In the genomic region with DNA sequence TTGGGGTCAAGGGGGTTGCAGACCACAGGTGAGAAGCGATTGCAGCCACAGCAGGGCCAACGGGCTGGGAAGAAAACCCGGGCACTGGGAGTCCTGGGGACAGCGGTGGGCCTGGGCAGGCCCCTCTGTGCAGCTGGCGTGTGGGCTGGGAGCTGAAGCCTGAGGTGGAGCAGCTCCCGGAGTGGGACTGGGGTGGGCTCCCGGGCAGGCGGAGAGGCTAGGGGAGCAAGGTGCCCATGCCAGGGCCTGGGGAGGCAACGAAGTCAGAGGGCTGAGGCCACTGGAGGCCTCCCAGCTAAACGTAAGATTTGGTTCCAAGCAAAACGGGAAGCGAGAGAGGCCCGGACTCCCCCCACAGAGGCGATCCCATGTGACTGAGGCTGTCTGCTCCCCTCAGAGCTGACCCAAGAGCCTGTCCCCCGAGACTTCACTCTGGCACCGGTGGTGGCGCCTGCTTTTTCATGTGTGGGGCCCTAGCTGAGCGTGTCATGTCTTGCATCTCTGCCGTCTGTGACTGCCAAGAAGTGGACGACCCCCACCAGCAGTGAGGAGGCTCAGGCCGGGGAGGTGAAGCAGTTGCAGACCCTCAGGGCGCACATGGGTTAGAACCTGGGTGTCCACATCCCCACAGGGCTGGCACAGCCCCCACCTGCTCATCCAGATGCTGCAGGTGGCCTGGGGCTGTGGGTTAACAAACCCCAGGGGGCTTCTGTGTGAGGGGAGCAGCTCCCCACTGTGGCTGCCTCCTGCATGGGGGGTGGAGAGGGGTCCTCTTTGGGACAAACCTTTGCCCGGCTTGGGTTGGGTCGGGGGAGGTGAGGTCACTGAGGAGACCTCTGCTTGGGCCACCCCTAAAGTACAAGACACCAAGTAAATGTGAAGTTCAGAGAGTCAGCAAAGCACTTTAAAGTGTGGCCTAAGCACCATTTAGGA, we compare ENCODE assay signal across 24 cellular contexts.
"Had no signal": no experiment of that assay in that cellular context is flagged by ENCODE, and none has a peak within 500 bp of the region (broad histone marks: within the 10 kb centered on the region; RNA-seq: fewer than 3 reads in every experiment).

No MANE protein-coding gene starts in this region.

- H3K36me3 ChIP-seq: esophagus squamous epithelium, lower lobe of right lung, ovary, sigmoid colon, suprapubic skin, transverse colon, upper lobe of right lung, uterus had no signal

- H3K27ac ChIP-seq: esophagus squamous epithelium, lower lobe of right lung, ovary, sigmoid colon, suprapubic skin, transverse colon, upper lobe of right lung, uterus had no signal

- H3K27me3 ChIP-seq: ovary, transverse colon, uterus had no signal

- ATAC-seq: effector memory CD8-positive, alpha-beta T cell; left ventricle myocardium superior; lower lobe of right lung; naive thymus-derived CD8-positive, alpha-beta T cell; stimulated activated effector memory CD8-positive, alpha-beta T cell treated with anti-CD3 and anti-CD28 coated beads, Interleukin-12 subunit alpha, Interleukin-12 subunit beta, amount 100 ng/mL, for 72 hours; upper lobe of right lung had no signal

- H3K4me1 ChIP-seq: esophagus squamous epithelium, lower lobe of right lung, sigmoid colon, transverse colon, upper lobe of right lung, uterus had no signal

- DNase-seq: cortex of kidney; effector memory CD8-positive, alpha-beta T cell; erythroblast; esophagus squamous epithelium; foreskin melanocyte; glutamatergic neuron; hypothalamus; immature natural killer cell; islet precursor cell; kidney glomerular epithelial cell; left ventricle myocardium superior; lower lobe of right lung; naive thymus-derived CD8-positive, alpha-beta T cell; nephron progenitor cell; occipital lobe; ovary; sigmoid colon; stimulated activated CD4-positive, alpha-beta T cell treated with anti-CD3 and anti-CD28 coated beads, Interleukin-2, amount 100 ng/mL, for 24 hours; stimulated activated CD4-positive, alpha-beta T cell treated with anti-CD3 and anti-CD28 coated beads, Interleukin-4, amount 100 ng/mL, for 24 hours; transverse colon; upper lobe of right lung; uterus had no signal

- H3K9me3 ChIP-seq: esophagus squamous epithelium, lower lobe of right lung, ovary, sigmoid colon, suprapubic skin, transverse colon, upper lobe of right lung, uterus had no signal

- H3K4me3 ChIP-seq: esophagus squamous epithelium, lower lobe of right lung, ovary, sigmoid colon, suprapubic skin, transverse colon, upper lobe of right lung, uterus had no signal
